Comparison of ENCODE assay signal across 21 cellular contexts in the genomic region with DNA sequence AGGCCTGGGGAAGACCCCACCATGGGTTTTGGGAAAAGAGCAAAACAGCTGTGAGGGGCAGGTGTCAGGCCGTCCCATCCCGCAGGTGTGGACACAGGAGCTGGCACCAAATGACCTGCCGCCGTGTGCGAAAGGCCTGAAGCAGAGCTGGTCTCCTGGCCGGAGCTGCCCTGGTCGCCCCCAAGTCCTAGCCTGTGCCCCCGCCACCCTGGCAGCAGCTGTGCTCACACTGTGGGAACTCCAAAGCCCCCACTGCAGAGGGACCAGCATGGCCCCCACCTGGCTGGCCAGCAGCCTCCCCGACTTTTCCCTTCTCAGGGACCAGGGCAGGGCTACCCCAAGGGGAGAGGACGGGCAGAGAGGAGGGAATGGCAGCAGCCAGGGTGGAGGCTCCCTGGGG.
A peak's percentile ranks its signal among the peaks of the same experiment; 100 is the strongest.
DNase-seq lines count a peak whose midpoint lies in the region; ATAC-seq, FAIRE-seq and TF ChIP-seq lines count a peak whose summit lies in the region.
"Had no signal": no experiment of that assay in that cellular context is flagged by ENCODE, and none has a peak within 500 bp of the region (broad histone marks: within the 10 kb centered on the region; RNA-seq: fewer than 3 reads in every experiment).

No MANE protein-coding gene starts in this region.

- H3K27me3 ChIP-seq in right cardiac atrium (ENCODE audit: control insufficient read depth, insufficient read depth) (no peaks in the 10 kb centered on the region), neuronal stem cell (ENCODE audit: control insufficient read depth in 3 of 3, insufficient read depth in 3 of 3, low read depth in 1 of 3, low read length in 3 of 3) (peaks cover 0 to 53% (median 0%) of the 10 kb centered on the region in 3 experiments)
- H3K27me3 ChIP-seq: BLaER1 treated with 17β-estradiol and CSF1 and Interleukin-3, amounts not matched to agents 10 nM and 100 nM had no signal

- ATAC-seq in right cardiac atrium (no peak), left cardiac atrium (no peak), GM18520 (IDR thresholded peaks at IDR 0.05; ENCODE audit: unreplicated experiment) (no peak), HG03175 (IDR thresholded peaks at IDR 0.05; ENCODE audit: unreplicated experiment) (no peak)
- ATAC-seq: A549; CD8-positive, alpha-beta T cell; GM12878 had no signal

- no peak for TF ChIP-seq POLR2A in GM12891 (IDR thresholded peaks at IDR 0.05; ENCODE audit: low read depth, low read length)

- 91% methylated on average over 10 of the region's 10 CpGs for WGBS in right cardiac atrium
- WGBS in neuronal stem cell (ENCODE audit: extremely low coverage in 2 of 2, insufficient read length in 2 of 2, insufficient replicate concordance in 1 of 2), 2 donors = no CpG with 5 or more reads among the region's 10 CpGs

- H3K9ac ChIP-seq in neuronal stem cell (ENCODE audit: low read depth, low read length, poor library complexity) = no peak overlapping the region
- H3K9ac ChIP-seq: BLaER1 treated with 17β-estradiol and CSF1 and Interleukin-3, amounts not matched to agents 10 nM and 100 nM had no signal

- no peaks in the 10 kb centered on the region for H3K36me3 ChIP-seq in neuronal stem cell (replicated peaks in 1 of 2; ENCODE audit: control insufficient read depth in 2 of 2, insufficient read depth in 2 of 2, low read length in 2 of 2)
- H3K36me3 ChIP-seq: BLaER1 treated with 17β-estradiol and CSF1 and Interleukin-3, amounts not matched to agents 10 nM and 100 nM had no signal

- no peak overlapping the region for H4K8ac ChIP-seq in neuronal stem cell (ENCODE audit: low read depth, low read length)

- no peak overlapping the region for H3K4ac ChIP-seq in neuronal stem cell (ENCODE audit: low read length)

- H3K79me1 ChIP-seq in neuronal stem cell (ENCODE audit: low read depth, low read length) = no peaks in the 10 kb centered on the region

- no peak overlapping the region for H2BK120ac ChIP-seq in neuronal stem cell (ENCODE audit: low read depth, low read length)

- H3K23ac ChIP-seq in neuronal stem cell (ENCODE audit: low read depth, low read length, poor library complexity) = no peak overlapping the region

- H4K91ac ChIP-seq in neuronal stem cell (ENCODE audit: low read depth, low read length, poor library complexity) = no peak overlapping the region

- intact Hi-C loops in right cardiac atrium (cut with DNase I) (no loop called here), left cardiac atrium (cut with DNase I) (loop anchor here in 1 of 2 donors (10.0 kb wide), 1 partner anchor 334 kb away; no protein-coding TSS in a partner anchor)

- no peaks in the 10 kb centered on the region for H3K9me3 ChIP-seq in right cardiac atrium (ENCODE audit: control insufficient read depth, low read length)
- H3K9me3 ChIP-seq in neuronal stem cell (replicated peaks in 1 of 2; ENCODE audit: control insufficient read depth in 2 of 2, insufficient read depth in 1 of 2, low read depth in 1 of 2, low read length in 2 of 2) = no peaks in the 10 kb centered on the region
- H3K9me3 ChIP-seq: A549; BLaER1 treated with 17β-estradiol and CSF1 and Interleukin-3, amounts not matched to agents 10 nM and 100 nM; Caco-2 had no signal

- H3K27ac ChIP-seq in right cardiac atrium (ENCODE audit: low read length) (no peak overlapping the region), neuronal stem cell (replicated peaks; ENCODE audit: low read length) (no peak overlapping the region)
- H3K27ac ChIP-seq: 22Rv1; A549; BLaER1 treated with 17β-estradiol and CSF1 and Interleukin-3, amounts not matched to agents 10 nM and 100 nM; C4-2B had no signal

- H3K14ac ChIP-seq in neuronal stem cell (ENCODE audit: low read length) = no peak overlapping the region

- H3K4me3 ChIP-seq in right cardiac atrium (ENCODE audit: low read length) = no peak overlapping the region
- no peak overlapping the region for H3K4me3 ChIP-seq in neuronal stem cell (ENCODE audit: low read length in 2 of 2)
- H3K4me3 ChIP-seq: A549; BLaER1 treated with 17β-estradiol and CSF1 and Interleukin-3, amounts not matched to agents 10 nM and 100 nM; GM12878 had no signal

- H3K4me2 ChIP-seq in neuronal stem cell (ENCODE audit: insufficient read depth, low read length, poor library complexity, severe bottlenecking) = no peak overlapping the region
- H3K4me2 ChIP-seq: A549; BLaER1 treated with 17β-estradiol and CSF1 and Interleukin-3, amounts not matched to agents 10 nM and 100 nM had no signal

- peak in 2 of 3 donors; percentile 21 to 37 for DNase-seq in right cardiac atrium
- no peak for DNase-seq in left cardiac atrium
- DNase-seq in GM12891 (ENCODE audit: insufficient read length, low spot score) = peak; percentile 30
- no peak for DNase-seq in neuronal stem cell (ENCODE audit: low spot score)
- DNase-seq: AML-193; Caco-2; Calu3; CD4-positive, CD25-positive, alpha-beta regulatory T cell; DMS79 treated with DMSO at 0.1 percent for 48 hours; GF-D8 had no signal

- H2AFZ ChIP-seq in neuronal stem cell (ENCODE audit: low read length) = no peak overlapping the region

- H2BK5ac ChIP-seq in neuronal stem cell (ENCODE audit: low read length) = peak overlapping the region; percentile 35

- H3K4me1 ChIP-seq in right cardiac atrium (ENCODE audit: control insufficient read depth, insufficient read depth, low read length) (no peaks in the 10 kb centered on the region), neuronal stem cell (ENCODE audit: control insufficient read depth in 2 of 2, insufficient read depth in 1 of 2, low read depth in 1 of 2, low read length in 2 of 2) (no peaks in the 10 kb centered on the region)
- H3K4me1 ChIP-seq: A549 had no signal

- H2BK12ac ChIP-seq in neuronal stem cell (ENCODE audit: low read length) = no peak overlapping the region

- no peak for FAIRE-seq in GM12891 (lab: Jason Lieb, UNC)
- FAIRE-seq: A549, D721Med, G401.6, GM12878, GM19239 had no signal

- no peak overlapping the region for H2AK5ac ChIP-seq in neuronal stem cell (ENCODE audit: low read depth, low read length)

- H3K18ac ChIP-seq in neuronal stem cell (ENCODE audit: low read length) = peak overlapping the region; percentile 5

- peak overlapping the region; percentile 14 for H2BK15ac ChIP-seq in neuronal stem cell (ENCODE audit: low read length)

TF ChIP-seq in GM12891, 5 proteins besides CTCF, POLR2A, EP300 and RAD21:
- TF ChIP-seq SPI1 (IDR thresholded peaks at IDR 0.05; ENCODE audit: low read depth, low read length) = no peak
- no peak for TF ChIP-seq TAF1 (IDR thresholded peaks at IDR 0.05; ENCODE audit: low read depth, low read length)
- TF ChIP-seq PAX5 (IDR thresholded peaks at IDR 0.05; ENCODE audit: insufficient read depth, low read length, severe bottlenecking) = no peak
- no peak for TF ChIP-seq POU2F2 (IDR thresholded peaks at IDR 0.05; ENCODE audit: low read depth, low read length)
- TF ChIP-seq POLR2AphosphoS5 (IDR thresholded peaks at IDR 0.05; ENCODE audit: low read depth, low read length) = no peak
TF ChIP-seq in GM12891: peak in this region for 0.

Comparison
In these comparisons a context has a peak if more than half of its experiments do, and no peak if none do; other contexts are left out.
1. DNase-seq: peak in right cardiac atrium (2 of 3) and GM12891 (single experiment); none in left cardiac atrium (single experiment) and neuronal stem cell (single experiment).